In genomic region chr6:28139860-28140500, GRCh38 we compare ENCODE assay signal across 13 cellular contexts. TPM values are rescaled to one million over a fixed set of nuclear protein-coding genes. Genes with fewer than 3 reads are reported as not detected.
DNase-seq lines count a peak whose midpoint lies in the region; ATAC-seq, FAIRE-seq and TF ChIP-seq lines count a peak whose summit lies in the region.
"Had no signal": no experiment of that assay in that cellular context is flagged by ENCODE, and none has a peak within 500 bp of the region (broad histone marks: within the 10 kb centered on the region; RNA-seq: fewer than 3 reads in every experiment).

No MANE protein-coding gene starts in this region.

- H3K9me3 Mint-ChIP-seq in stimulated activated naive CD8-positive, alpha-beta T cell treated with anti-CD3 and anti-CD28 coated beads, Interleukin-15, Interleukin-2, amounts not matched to agents 100 ng/mL and 50 ng/mL, for 24 hours: no peaks in the 10 kb centered on the region
- H3K9me3 Mint-ChIP-seq in activated CD8-positive, alpha-beta T cell treated with anti-CD3 and anti-CD28 coated beads, Interleukin-2, amount 10 ng/mL, durations not matched to agents 7 days and 5 days (ENCODE audit: insufficient read depth): no peaks in the 10 kb centered on the region
- H3K9me3 Mint-ChIP-seq in type B pancreatic cell: no peaks in the 10 kb centered on the region

- TF ChIP-seq CTCF in HepG2 (CRISPR knock-in tag; IDR thresholded peaks at IDR 0.05): no peak
- TF ChIP-seq CTCF in type B pancreatic cell (conservative IDR thresholded peaks at IDR 0.05): no peak

- TF ChIP-seq EP300 in HepG2 (IDR thresholded peaks at IDR 0.05; ENCODE audit: low read depth in 2 of 2, low read length in 2 of 2) (no peak), HepG2 (CRISPR knock-in tag; IDR thresholded peaks at IDR 0.05; ENCODE audit: borderline replicate concordance) (no peak)

- peak overlapping the region; percentile 95 for H3K4me3 Mint-ChIP-seq in stimulated activated naive CD8-positive, alpha-beta T cell treated with anti-CD3 and anti-CD28 coated beads, Interleukin-15, Interleukin-2, amounts not matched to agents 100 ng/mL and 50 ng/mL, for 24 hours
- H3K4me3 Mint-ChIP-seq in activated CD8-positive, alpha-beta T cell treated with anti-CD3 and anti-CD28 coated beads, Interleukin-2, amount 10 ng/mL, durations not matched to agents 7 days and 5 days: peak overlapping the region; percentile 67
- peak overlapping the region; percentile 69 for H3K4me3 Mint-ChIP-seq in type B pancreatic cell

- H3K27me3 Mint-ChIP-seq in stimulated activated naive CD8-positive, alpha-beta T cell treated with anti-CD3 and anti-CD28 coated beads, Interleukin-15, Interleukin-2, amounts not matched to agents 100 ng/mL and 50 ng/mL, for 24 hours: no peaks in the 10 kb centered on the region
- no peaks in the 10 kb centered on the region for H3K27me3 Mint-ChIP-seq in activated CD8-positive, alpha-beta T cell treated with anti-CD3 and anti-CD28 coated beads, Interleukin-2, amount 10 ng/mL, durations not matched to agents 7 days and 5 days (ENCODE audit: low read depth)
- H3K27me3 Mint-ChIP-seq in type B pancreatic cell: peaks cover 4% of the 10 kb centered on the region

- no peak for ATAC-seq in stimulated activated naive CD8-positive, alpha-beta T cell treated with anti-CD3 and anti-CD28 coated beads, Interleukin-15, Interleukin-2, amounts not matched to agents 100 U/mL and 50 U/mL, for 24 hours
- ATAC-seq in activated CD8-positive, alpha-beta T cell treated with anti-CD3 and anti-CD28 coated beads, Interleukin-2, amount 10 ng/mL, durations not matched to agents 7 days and 5 days: no peak
- no peak for ATAC-seq in HepG2
- ATAC-seq in GM19023 (IDR thresholded peaks at IDR 0.05; ENCODE audit: unreplicated experiment): no peak

- no peak for DNase-seq in stimulated activated naive CD8-positive, alpha-beta T cell treated with anti-CD3 and anti-CD28 coated beads, Interleukin-15, Interleukin-2, amounts not matched to agents 100 U/mL and 50 U/mL, for 24 hours
- DNase-seq in activated CD8-positive, alpha-beta T cell treated with anti-CD3 and anti-CD28 coated beads, Interleukin-2, amount 10 ng/mL, durations not matched to agents 7 days and 5 days: no peak
- no peak for DNase-seq in HepG2 (ENCODE audit: low spot score)
- DNase-seq in type B pancreatic cell (ENCODE audit: extremely low spot score, unreplicated experiment): no peak
- no peak for DNase-seq in pons (ENCODE audit: low spot score)
- DNase-seq in kidney glomerular epithelial cell (lab: John Stamatoyannopoulos, UW): no peak
- DNase-seq: activated effector memory CD4-positive, alpha-beta T cell treated with anti-CD3 and anti-CD28 coated beads, Interleukin-2, amount 50 U/mL, for 16 hours; dermis blood vessel endothelial cell; mesendoderm; sigmoid colon had no signal

- peaks cover 42% of the 10 kb centered on the region for H3K79me2 ChIP-seq in HepG2 (ENCODE audit: insufficient read depth, low read length)

- H2AFZ ChIP-seq in HepG2 (ENCODE audit: low read length): peak overlapping the region; percentile 39

- 82% methylated on average over 7 of the region's 7 CpGs for WGBS in HepG2 (ENCODE audit: low lambda C conversion rate)

- no peak for TF ChIP-seq RAD21 in HepG2 (CRISPR knock-in tag; IDR thresholded peaks at IDR 0.05)

- no peak overlapping the region for H3K4me3 ChIP-seq in HepG2 (replicated peaks in 1 of 3; ENCODE audit: insufficient read depth in 1 of 3, low read depth in 2 of 3, low read length in 3 of 3)
- H3K4me3 ChIP-seq: sigmoid colon, vagina had no signal

- H3K27me3 ChIP-seq in HepG2 (ENCODE audit: control insufficient read depth in 1 of 2, insufficient read depth in 2 of 2, low read length in 2 of 2): no peaks in the 10 kb centered on the region; a peak in 1 of 5 replicates
- H3K27me3 ChIP-seq: sigmoid colon, vagina had no signal

- no peak for FAIRE-seq in HepG2 (lab: Jason Lieb, UNC)

- no peak overlapping the region for H3K9ac ChIP-seq in HepG2 (ENCODE audit: insufficient read depth, low read depth, low read length)

- TF ChIP-seq POLR2A in HepG2 (IDR thresholded peaks at IDR 0.05; ENCODE audit: insufficient read depth in 1 of 2, low read depth in 2 of 2, low read length in 2 of 2): no peak

- in situ Hi-C loops in HepG2 (cut with HindIII; ENCODE audit: extremely low pct_ligation_motif_present, low pct_unique_long_range_greater_than_20kb): loop anchor here (5.0 kb wide), 2 partner anchors 82 to 112 kb away; partner anchors contain the start of gene ZKSCAN4

- peak overlapping the region; percentile 26 for H3K4me2 ChIP-seq in HepG2 (ENCODE audit: low read depth, low read length)

- peaks cover 46% of the 10 kb centered on the region for H3K4me1 ChIP-seq in HepG2 (ENCODE audit: insufficient read depth, low read length)

- no TSS peak for BruUV-seq in HepG2 (replicated peaks; lab: Mats Ljungman, UMichigan)

- peaks cover 9% of the 10 kb centered on the region; the same call in 1 of the 2 replicates for H4K20me1 ChIP-seq in HepG2 (ENCODE audit: insufficient read depth, low read length)

- intact Hi-C loops in HepG2 (cut with micrococcal nuclease; ENCODE audit: unreplicated experiment): loop anchor here (5.0 kb wide), 1 partner anchor 447 kb away; a partner anchor contains a TSS

- POLR2A ChIA-PET in activated CD8-positive, alpha-beta T cell treated with anti-CD3 and anti-CD28 coated beads, Interleukin-2, amount 10 ng/mL, durations not matched to agents 7 days and 5 days (lab: Charles Lee): interaction anchor here (0.9 to 2.7 kb wide), 4 partner anchors 16 to 274 kb away, joined by 3 to 7 read pairs (median 4); partner anchors contain the start of gene ZSCAN16
- POLR2A ChIA-PET in HepG2 (lab: Yijun Ruan, JAX): interaction anchor here (2.1 to 3.7 kb wide), 4 partner anchors 15 to 82 kb away, joined by 15 to 86 read pairs (median 30); partner anchors contain the start of gene ZSCAN16

- CTCF ChIA-PET in activated CD8-positive, alpha-beta T cell treated with anti-CD3 and anti-CD28 coated beads, Interleukin-2, amount 10 ng/mL, durations not matched to agents 7 days and 5 days (lab: Charles Lee): interaction anchor here (0.7 to 6.0 kb wide), 4 partner anchors 22 to 216 kb away, joined by 3 to 44 read pairs (median 4); partner anchors contain the start of gene ZKSCAN4
- CTCF ChIA-PET in HepG2 (lab: Yijun Ruan, JAX; ENCODE audit: low intra/inter-chr PET ratio, low total read pairs): no interaction called here

- no peaks in the 10 kb centered on the region for H3K9me3 ChIP-seq in HepG2 (ENCODE audit: low read length)
- H3K9me3 ChIP-seq: sigmoid colon, vagina had no signal

- H3K4me1 Mint-ChIP-seq in stimulated activated naive CD8-positive, alpha-beta T cell treated with anti-CD3 and anti-CD28 coated beads, Interleukin-15, Interleukin-2, amounts not matched to agents 100 ng/mL and 50 ng/mL, for 24 hours (ENCODE audit: low read depth): peaks cover 73% of the 10 kb centered on the region
- H3K4me1 Mint-ChIP-seq in activated CD8-positive, alpha-beta T cell treated with anti-CD3 and anti-CD28 coated beads, Interleukin-2, amount 10 ng/mL, durations not matched to agents 7 days and 5 days (ENCODE audit: low read depth): peaks cover 53% of the 10 kb centered on the region
- H3K4me1 Mint-ChIP-seq in type B pancreatic cell (ENCODE audit: unreplicated experiment): peaks cover 35% of the 10 kb centered on the region

- H3K36me3 ChIP-seq in HepG2 (replicated peaks in 1 of 2; ENCODE audit: control insufficient read depth in 1 of 2, insufficient read depth in 2 of 2, low read length in 2 of 2): peaks cover 2 to 8% of the 10 kb centered on the region in 2 experiments; a peak in 3 of 5 replicates

- peak overlapping the region; percentile 92 for H3K27ac Mint-ChIP-seq in stimulated activated naive CD8-positive, alpha-beta T cell treated with anti-CD3 and anti-CD28 coated beads, Interleukin-15, Interleukin-2, amounts not matched to agents 100 ng/mL and 50 ng/mL, for 24 hours
- H3K27ac Mint-ChIP-seq in activated CD8-positive, alpha-beta T cell treated with anti-CD3 and anti-CD28 coated beads, Interleukin-2, amount 10 ng/mL, durations not matched to agents 7 days and 5 days: peak overlapping the region; percentile 62
- no peak overlapping the region for H3K27ac Mint-ChIP-seq in type B pancreatic cell

- H3K36me3 Mint-ChIP-seq in stimulated activated naive CD8-positive, alpha-beta T cell treated with anti-CD3 and anti-CD28 coated beads, Interleukin-15, Interleukin-2, amounts not matched to agents 100 ng/mL and 50 ng/mL, for 24 hours (ENCODE audit: low read depth): peaks cover 17% of the 10 kb centered on the region
- H3K36me3 Mint-ChIP-seq in activated CD8-positive, alpha-beta T cell treated with anti-CD3 and anti-CD28 coated beads, Interleukin-2, amount 10 ng/mL, durations not matched to agents 7 days and 5 days (ENCODE audit: low read depth): peaks cover 14% of the 10 kb centered on the region
- H3K36me3 Mint-ChIP-seq in type B pancreatic cell: peaks cover 10% of the 10 kb centered on the region

- H3K27ac ChIP-seq in HepG2 (ENCODE audit: extremely low read length, insufficient read depth, low read length): no peak overlapping the region
- H3K27ac ChIP-seq: vagina had no signal

RNA-seq across cellular contexts. Expression of gene ZKSCAN8, which starts 1.7 kb away (rescaled TPM):
- 10 to 100 TPM; 17.6 to 18.7 TPM for total RNA-seq in activated CD8-positive, alpha-beta T cell treated with anti-CD3 and anti-CD28 coated beads, Interleukin-2, amount 10 ng/mL, durations not matched to agents 7 days and 5 days
- total RNA-seq in HepG2 (2016; rRNA removed; fragmentation: Illumina TruSeq; extraction: Trizol) (20.9 and 36.1 TPM in 2 replicates), type B pancreatic cell (ENCODE audit: low replicate concordance) (22.1 and 37.5 TPM in 2 replicates)
- 1.4 and 2.6 TPM in 2 replicates for total RNA-seq in HepG2 (2016; cell fraction: cytosol; rRNA removed; fragmentation: Illumina TruSeq; extraction: Trizol; ENCODE audit: low read depth)
- 18.7 and 32.4 TPM in 2 replicates for total RNA-seq in HepG2 (2016; cell fraction: insoluble cytoplasmic fraction; rRNA removed; fragmentation: Illumina TruSeq; extraction: Trizol)
- 7.0 and 9.3 TPM in 2 replicates for total RNA-seq in HepG2 (2016; cell fraction: membrane; rRNA removed; fragmentation: Illumina TruSeq; extraction: Trizol)
- total RNA-seq in HepG2 (2016; cell fraction: nucleus; rRNA removed; fragmentation: Illumina TruSeq; extraction: Trizol): 36.9 and 37.1 TPM in 2 replicates
- 10.8 and 12.4 TPM in 2 replicates for polyA plus RNA-seq in HepG2 (2011; rRNA removed)
- 4.4 and 7.8 TPM in 2 replicates for polyA plus RNA-seq in HepG2 (2011; cell fraction: cytosol; rRNA removed)
- polyA plus RNA-seq in HepG2 (2011; cell fraction: nucleus; rRNA removed): 36.6 and 48.8 TPM in 2 replicates
- 20.0 and 21.0 TPM in 2 replicates for polyA plus RNA-seq in HepG2 (2012)
- polyA plus RNA-seq in HepG2 (2016; cell fraction: cytosol; fragmentation: Illumina TruSeq; extraction: Trizol; ENCODE audit: low read depth): 0.40 and 0.46 TPM in 2 replicates
- polyA plus RNA-seq in HepG2 (2016; cell fraction: insoluble cytoplasmic fraction; fragmentation: Illumina TruSeq; extraction: Trizol; ENCODE audit: low read depth): 18.2 and 19.7 TPM in 2 replicates
- polyA plus RNA-seq in HepG2 (2016; cell fraction: membrane; fragmentation: Illumina TruSeq; extraction: Trizol; ENCODE audit: low read depth): 1.6 and 2.0 TPM in 2 replicates
- polyA plus RNA-seq in HepG2 (2016; cell fraction: nucleus; fragmentation: Illumina TruSeq; extraction: Trizol; ENCODE audit: insufficient read depth, low read depth): 42.0 and 45.6 TPM in 2 replicates
- polyA minus RNA-seq in HepG2 (2011; rRNA and poly(A)+ RNA removed; ENCODE audit: low replicate concordance): 16.6 and 22.5 TPM in 2 replicates
- 21.0 and 24.8 TPM in 2 replicates for polyA minus RNA-seq in HepG2 (2011; cell fraction: cytosol; rRNA and poly(A)+ RNA removed)
- 49.2 and 60.8 TPM in 2 replicates for polyA minus RNA-seq in HepG2 (2011; cell fraction: nucleus; rRNA and poly(A)+ RNA removed)

RNA-seq across cellular contexts. Expression of gene ZSCAN16, which starts 15.6 kb away (rescaled TPM):
- total RNA-seq in activated CD8-positive, alpha-beta T cell treated with anti-CD3 and anti-CD28 coated beads, Interleukin-2, amount 10 ng/mL, durations not matched to agents 7 days and 5 days: 1 to 10 TPM; 2.9 to 4.5 TPM
- 12.7 and 13.4 TPM in 2 replicates for total RNA-seq in HepG2 (2016; rRNA removed; fragmentation: Illumina TruSeq; extraction: Trizol)
- total RNA-seq in HepG2 (2016; cell fraction: cytosol; rRNA removed; fragmentation: Illumina TruSeq; extraction: Trizol; ENCODE audit: low read depth): 5.3 and 5.8 TPM in 2 replicates
- 12.9 and 16.5 TPM in 2 replicates for total RNA-seq in HepG2 (2016; cell fraction: insoluble cytoplasmic fraction; rRNA removed; fragmentation: Illumina TruSeq; extraction: Trizol)
- total RNA-seq in HepG2 (2016; cell fraction: membrane; rRNA removed; fragmentation: Illumina TruSeq; extraction: Trizol): 6.3 and 10.0 TPM in 2 replicates
- total RNA-seq in HepG2 (2016; cell fraction: nucleus; rRNA removed; fragmentation: Illumina TruSeq; extraction: Trizol): 12.2 and 14.1 TPM in 2 replicates
- 5.7 and 6.7 TPM in 2 replicates for polyA plus RNA-seq in HepG2 (2011; rRNA removed)
- polyA plus RNA-seq in HepG2 (2011; cell fraction: cytosol; rRNA removed): 3.2 and 3.8 TPM in 2 replicates
- polyA plus RNA-seq in HepG2 (2011; cell fraction: nucleus; rRNA removed): 6.4 and 10.4 TPM in 2 replicates
- 6.3 and 6.6 TPM in 2 replicates for polyA plus RNA-seq in HepG2 (2012)
- 2.4 and 2.5 TPM in 2 replicates for polyA plus RNA-seq in HepG2 (2016; cell fraction: cytosol; fragmentation: Illumina TruSeq; extraction: Trizol; ENCODE audit: low read depth)
- polyA plus RNA-seq in HepG2 (2016; cell fraction: insoluble cytoplasmic fraction; fragmentation: Illumina TruSeq; extraction: Trizol; ENCODE audit: low read depth): 11.7 and 12.1 TPM in 2 replicates
- polyA plus RNA-seq in HepG2 (2016; cell fraction: membrane; fragmentation: Illumina TruSeq; extraction: Trizol; ENCODE audit: low read depth): 3.3 and 3.8 TPM in 2 replicates
- polyA plus RNA-seq in HepG2 (2016; cell fraction: nucleus; fragmentation: Illumina TruSeq; extraction: Trizol; ENCODE audit: insufficient read depth, low read depth): 14.2 and 14.4 TPM in 2 replicates
- 2.9 and 4.3 TPM in 2 replicates for polyA minus RNA-seq in HepG2 (2011; rRNA and poly(A)+ RNA removed; ENCODE audit: low replicate concordance)
- polyA minus RNA-seq in HepG2 (2011; cell fraction: cytosol; rRNA and poly(A)+ RNA removed): 1.1 and 2.6 TPM in 2 replicates
- polyA minus RNA-seq in HepG2 (2011; cell fraction: nucleus; rRNA and poly(A)+ RNA removed): 13.9 and 21.8 TPM in 2 replicates
- total RNA-seq in type B pancreatic cell (ENCODE audit: low replicate concordance): 8.9 and 12.1 TPM in 2 replicates

RNA-seq across cellular contexts. Expression of gene ZNF165, which starts 59.6 kb away (rescaled TPM):
- under 1 TPM; 0.84 to 0.97 TPM for total RNA-seq in activated CD8-positive, alpha-beta T cell treated with anti-CD3 and anti-CD28 coated beads, Interleukin-2, amount 10 ng/mL, durations not matched to agents 7 days and 5 days
- total RNA-seq in HepG2 (2016; rRNA removed; fragmentation: Illumina TruSeq; extraction: Trizol) (8.6 and 11.2 TPM in 2 replicates), type B pancreatic cell (ENCODE audit: low replicate concordance) (4.3 and 8.4 TPM in 2 replicates)
- total RNA-seq in HepG2 (2016; cell fraction: cytosol; rRNA removed; fragmentation: Illumina TruSeq; extraction: Trizol; ENCODE audit: low read depth): 3.4 TPM in 2 replicates
- 7.8 and 10.0 TPM in 2 replicates for total RNA-seq in HepG2 (2016; cell fraction: insoluble cytoplasmic fraction; rRNA removed; fragmentation: Illumina TruSeq; extraction: Trizol)
- 6.8 TPM in 2 replicates for total RNA-seq in HepG2 (2016; cell fraction: membrane; rRNA removed; fragmentation: Illumina TruSeq; extraction: Trizol)
- total RNA-seq in HepG2 (2016; cell fraction: nucleus; rRNA removed; fragmentation: Illumina TruSeq; extraction: Trizol): 8.8 and 9.5 TPM in 2 replicates
- polyA plus RNA-seq in HepG2 (2011; rRNA removed): 0.58 and 0.78 TPM in 2 replicates
- polyA plus RNA-seq in HepG2 (2011; cell fraction: cytosol; rRNA removed): 0.34 and 0.64 TPM in 2 replicates
- 1.0 and 1.1 TPM in 2 replicates for polyA plus RNA-seq in HepG2 (2011; cell fraction: nucleus; rRNA removed)
- polyA plus RNA-seq in HepG2 (2012): 2.0 and 2.7 TPM in 2 replicates
- polyA plus RNA-seq in HepG2 (2016; cell fraction: cytosol; fragmentation: Illumina TruSeq; extraction: Trizol; ENCODE audit: low read depth): 1.1 and 1.2 TPM in 2 replicates
- 6.7 and 7.0 TPM in 2 replicates for polyA plus RNA-seq in HepG2 (2016; cell fraction: insoluble cytoplasmic fraction; fragmentation: Illumina TruSeq; extraction: Trizol; ENCODE audit: low read depth)
- 2.2 and 2.4 TPM in 2 replicates for polyA plus RNA-seq in HepG2 (2016; cell fraction: membrane; fragmentation: Illumina TruSeq; extraction: Trizol; ENCODE audit: low read depth)
- polyA plus RNA-seq in HepG2 (2016; cell fraction: nucleus; fragmentation: Illumina TruSeq; extraction: Trizol; ENCODE audit: insufficient read depth, low read depth): 6.5 and 7.8 TPM in 2 replicates
- polyA minus RNA-seq in HepG2 (2011; rRNA and poly(A)+ RNA removed; ENCODE audit: low replicate concordance): 1.0 and 1.1 TPM in 2 replicates
- 1.1 and 1.4 TPM in 2 replicates for polyA minus RNA-seq in HepG2 (2011; cell fraction: cytosol; rRNA and poly(A)+ RNA removed)
- polyA minus RNA-seq in HepG2 (2011; cell fraction: nucleus; rRNA and poly(A)+ RNA removed): 4.2 and 5.6 TPM in 2 replicates
